In the genomic region with DNA sequence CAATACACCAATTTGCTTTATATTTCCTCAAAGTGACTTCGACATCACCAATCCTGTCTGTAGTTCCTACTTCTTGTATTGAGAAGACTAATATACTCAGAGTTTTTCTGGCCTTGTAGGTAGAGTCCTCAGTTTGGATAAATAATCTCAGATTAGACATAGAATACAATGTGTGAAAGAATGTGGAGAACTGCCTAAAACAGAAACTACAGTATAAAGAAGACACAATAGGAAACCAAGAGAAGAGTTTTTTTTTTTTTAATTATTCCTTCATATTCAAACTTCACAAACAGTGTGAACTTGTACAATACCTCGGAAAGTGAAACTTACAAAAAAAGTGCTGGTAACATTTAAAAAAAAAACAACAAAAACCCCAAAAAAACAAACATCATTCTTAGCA, we compare ENCODE assay signal across 17 cellular contexts. TPM values are rescaled to one million over a fixed set of nuclear protein-coding genes. Genes with fewer than 3 reads are reported as not detected.
A peak's percentile ranks its signal among the peaks of the same experiment; 100 is the strongest.
DNase-seq lines count a peak whose midpoint lies in the region; ATAC-seq and TF ChIP-seq lines count a peak whose summit lies in the region.
"Had no signal": no experiment of that assay in that cellular context is flagged by ENCODE, and none has a peak within 500 bp of the region (broad histone marks: within the 10 kb centered on the region; RNA-seq: fewer than 3 reads in every experiment).

No MANE protein-coding gene starts in this region.

- H3K27ac Mint-ChIP-seq in activated T-cell treated with anti-CD3 and anti-CD28 coated beads, Interleukin-2, amount 50 U/mL, for 24 hours: peak overlapping the region; percentile 88
- H3K27ac Mint-ChIP-seq in T-cell: peak overlapping the region; percentile 61 to 72
- peak overlapping the region; percentile 22 for H3K27ac Mint-ChIP-seq in activated naive CD8-positive, alpha-beta T cell treated with anti-CD3 and anti-CD28 coated beads, Interleukin-2, amount 10 ng/mL, durations not matched to agents 7 days and 5 days
- H3K27ac Mint-ChIP-seq in stimulated activated effector memory CD8-positive, alpha-beta T cell treated with anti-CD3 and anti-CD28 coated beads, Interleukin-12 subunit alpha, Interleukin-12 subunit beta, amount 100 ng/mL, for 72 hours: peak overlapping the region; percentile 64

- no peaks in the 10 kb centered on the region for H3K27me3 ChIP-seq in upper lobe of left lung
- H3K27me3 ChIP-seq: BLaER1 treated with 17β-estradiol and CSF1 and Interleukin-3, amounts not matched to agents 10 nM and 100 nM had no signal

- no peak for DNase-seq in activated T-cell treated with anti-CD3 and anti-CD28 coated beads, Interleukin-2, amount 50 U/mL, for 24 hours
- no peak for DNase-seq in activated T-cell treated with anti-CD3 and anti-CD28 coated beads, Interleukin-2, amount 50 U/mL, for 4 hours
- DNase-seq in T-cell: no peak
- DNase-seq in activated naive CD8-positive, alpha-beta T cell treated with anti-CD3 and anti-CD28 coated beads, Interleukin-2, amount 10 ng/mL, durations not matched to agents 7 days and 5 days: no peak
- no peak for DNase-seq in stimulated activated effector memory CD8-positive, alpha-beta T cell treated with anti-CD3 and anti-CD28 coated beads, Interleukin-12 subunit alpha, Interleukin-12 subunit beta, amount 100 ng/mL, for 72 hours (ENCODE audit: low spot score in 2 of 2)
- no peak for DNase-seq in upper lobe of left lung
- DNase-seq in G401 (ENCODE audit: low spot score): no peak
- DNase-seq in NCI-H1694 treated with DMSO at 0.1 percent for 48 hours (lab: John Stamatoyannopoulos, UW): no peak
- DNase-seq: COR-L47, NCI-H1105 treated with DMSO at 0.1 percent for 48 hours, NCI-H187, NCI-H526 treated with DMSO at 0.1 percent for 48 hours had no signal

- ATAC-seq in activated T-cell treated with anti-CD3 and anti-CD28 coated beads, Interleukin-2, amount 50 U/mL, for 4 hours: no peak
- ATAC-seq in T-cell (replicated peaks in 1 of 4) (no peak), upper lobe of left lung (ENCODE audit: low FRiP score in 2 of 2) (no peak)
- ATAC-seq in activated naive CD8-positive, alpha-beta T cell treated with anti-CD3 and anti-CD28 coated beads, Interleukin-2, amount 10 ng/mL, durations not matched to agents 7 days and 5 days (ENCODE audit: low read depth): no peak
- ATAC-seq in stimulated activated effector memory CD8-positive, alpha-beta T cell treated with anti-CD3 and anti-CD28 coated beads, Interleukin-12 subunit alpha, Interleukin-12 subunit beta, amount 100 ng/mL, for 72 hours: no peak
- ATAC-seq: A549 had no signal

- peaks cover 87% of the 10 kb centered on the region for H3K4me1 Mint-ChIP-seq in activated T-cell treated with anti-CD3 and anti-CD28 coated beads, Interleukin-2, amount 50 U/mL, for 24 hours (ENCODE audit: low read depth)
- H3K4me1 Mint-ChIP-seq in activated T-cell treated with anti-CD3 and anti-CD28 coated beads, Interleukin-2, amount 50 U/mL, for 4 hours (ENCODE audit: low read depth): peaks cover 73% of the 10 kb centered on the region
- peaks cover 47 to 70% (median 67%) of the 10 kb centered on the region in 3 donors for H3K4me1 Mint-ChIP-seq in T-cell
- peaks cover 22% of the 10 kb centered on the region for H3K4me1 Mint-ChIP-seq in activated naive CD8-positive, alpha-beta T cell treated with anti-CD3 and anti-CD28 coated beads, Interleukin-2, amount 10 ng/mL, durations not matched to agents 7 days and 5 days
- H3K4me1 Mint-ChIP-seq in stimulated activated effector memory CD8-positive, alpha-beta T cell treated with anti-CD3 and anti-CD28 coated beads, Interleukin-12 subunit alpha, Interleukin-12 subunit beta, amount 100 ng/mL, for 72 hours: peaks cover 73% of the 10 kb centered on the region

- no peak for TF ChIP-seq EP300 in upper lobe of left lung (IDR thresholded peaks at IDR 0.05)

- in situ Hi-C loops in G401 (cut with HindIII; ENCODE audit: low sequenced_read_pairs): no loop called here

- H3K36me3 ChIP-seq in upper lobe of left lung: no peaks in the 10 kb centered on the region
- H3K36me3 ChIP-seq: BLaER1 treated with 17β-estradiol and CSF1 and Interleukin-3, amounts not matched to agents 10 nM and 100 nM had no signal

- no peak for TF ChIP-seq POLR2A in upper lobe of left lung (IDR thresholded peaks at IDR 0.05)

- H3K4me1 ChIP-seq in upper lobe of left lung: peaks cover 0 to 2% (median 0%) of the 10 kb centered on the region in 4 donors

- no peak for TF ChIP-seq CTCF in upper lobe of left lung (IDR thresholded peaks at IDR 0.05)

- no peaks in the 10 kb centered on the region for H3K9me3 ChIP-seq in upper lobe of left lung
- H3K9me3 ChIP-seq: A549; BLaER1 treated with 17β-estradiol and CSF1 and Interleukin-3, amounts not matched to agents 10 nM and 100 nM had no signal

- CTCF ChIA-PET in T-cell (lab: Charles Lee): no interaction called here

- POLR2A ChIA-PET in T-cell (lab: Charles Lee): interaction anchor here in 1 of 2 donors (0.6 kb wide), 1 partner anchor 587 kb away, joined by 3 read pairs; no protein-coding TSS in a partner anchor
- POLR2A ChIA-PET in activated naive CD8-positive, alpha-beta T cell treated with anti-CD3 and anti-CD28 coated beads, Interleukin-2, amount 10 ng/mL, durations not matched to agents 7 days and 5 days (lab: Charles Lee): no interaction called here

- no peaks in the 10 kb centered on the region for H3K27me3 Mint-ChIP-seq in activated T-cell treated with anti-CD3 and anti-CD28 coated beads, Interleukin-2, amount 50 U/mL, for 24 hours
- no peaks in the 10 kb centered on the region for H3K27me3 Mint-ChIP-seq in activated T-cell treated with anti-CD3 and anti-CD28 coated beads, Interleukin-2, amount 50 U/mL, for 4 hours (ENCODE audit: low read depth)
- H3K27me3 Mint-ChIP-seq in T-cell: no peaks in the 10 kb centered on the region
- no peaks in the 10 kb centered on the region for H3K27me3 Mint-ChIP-seq in activated naive CD8-positive, alpha-beta T cell treated with anti-CD3 and anti-CD28 coated beads, Interleukin-2, amount 10 ng/mL, durations not matched to agents 7 days and 5 days

- H3K27ac ChIP-seq in upper lobe of left lung: no peak overlapping the region
- H3K27ac ChIP-seq: A549; BLaER1 treated with 17β-estradiol and CSF1 and Interleukin-3, amounts not matched to agents 10 nM and 100 nM had no signal

- WGBS in upper lobe of left lung, 2 donors: 91 to 94% methylated on average over 2 of the region's 2 CpGs

- H3K4me3 Mint-ChIP-seq in activated T-cell treated with anti-CD3 and anti-CD28 coated beads, Interleukin-2, amount 50 U/mL, for 24 hours: no peak overlapping the region
- no peak overlapping the region for H3K4me3 Mint-ChIP-seq in activated T-cell treated with anti-CD3 and anti-CD28 coated beads, Interleukin-2, amount 50 U/mL, for 4 hours
- no peak overlapping the region for H3K4me3 Mint-ChIP-seq in T-cell
- H3K4me3 Mint-ChIP-seq in activated naive CD8-positive, alpha-beta T cell treated with anti-CD3 and anti-CD28 coated beads, Interleukin-2, amount 10 ng/mL, durations not matched to agents 7 days and 5 days: no peak overlapping the region
- peak overlapping the region; percentile 3 for H3K4me3 Mint-ChIP-seq in stimulated activated effector memory CD8-positive, alpha-beta T cell treated with anti-CD3 and anti-CD28 coated beads, Interleukin-12 subunit alpha, Interleukin-12 subunit beta, amount 100 ng/mL, for 72 hours

- H3K36me3 Mint-ChIP-seq in activated T-cell treated with anti-CD3 and anti-CD28 coated beads, Interleukin-2, amount 50 U/mL, for 24 hours (ENCODE audit: low read depth): peaks cover 31% of the 10 kb centered on the region
- peaks cover 7% of the 10 kb centered on the region for H3K36me3 Mint-ChIP-seq in activated T-cell treated with anti-CD3 and anti-CD28 coated beads, Interleukin-2, amount 50 U/mL, for 4 hours (ENCODE audit: insufficient read depth)
- peaks cover 21% of the 10 kb centered on the region for H3K36me3 Mint-ChIP-seq in T-cell
- H3K36me3 Mint-ChIP-seq in activated naive CD8-positive, alpha-beta T cell treated with anti-CD3 and anti-CD28 coated beads, Interleukin-2, amount 10 ng/mL, durations not matched to agents 7 days and 5 days: peaks cover 2% of the 10 kb centered on the region
- H3K36me3 Mint-ChIP-seq in stimulated activated effector memory CD8-positive, alpha-beta T cell treated with anti-CD3 and anti-CD28 coated beads, Interleukin-12 subunit alpha, Interleukin-12 subunit beta, amount 100 ng/mL, for 72 hours: peaks cover 40% of the 10 kb centered on the region

- H3K4me3 ChIP-seq in upper lobe of left lung: no peak overlapping the region
- H3K4me3 ChIP-seq: A549; BLaER1 treated with 17β-estradiol and CSF1 and Interleukin-3, amounts not matched to agents 10 nM and 100 nM had no signal

- H3K9me3 Mint-ChIP-seq in activated T-cell treated with anti-CD3 and anti-CD28 coated beads, Interleukin-2, amount 50 U/mL, for 24 hours: peaks cover 2% of the 10 kb centered on the region
- H3K9me3 Mint-ChIP-seq in activated T-cell treated with anti-CD3 and anti-CD28 coated beads, Interleukin-2, amount 50 U/mL, for 4 hours: no peaks in the 10 kb centered on the region
- no peaks in the 10 kb centered on the region for H3K9me3 Mint-ChIP-seq in T-cell
- no peaks in the 10 kb centered on the region for H3K9me3 Mint-ChIP-seq in activated naive CD8-positive, alpha-beta T cell treated with anti-CD3 and anti-CD28 coated beads, Interleukin-2, amount 10 ng/mL, durations not matched to agents 7 days and 5 days
- no peaks in the 10 kb centered on the region for H3K9me3 Mint-ChIP-seq in stimulated activated effector memory CD8-positive, alpha-beta T cell treated with anti-CD3 and anti-CD28 coated beads, Interleukin-12 subunit alpha, Interleukin-12 subunit beta, amount 100 ng/mL, for 72 hours

RNA-seq across cellular contexts. Expression of a gene that starts 20.4 kb away (rescaled TPM):
- 10 to 100 TPM; 16.7 to 22.6 (median 20.9) TPM for total RNA-seq in activated T-cell treated with anti-CD3 and anti-CD28 coated beads, Interleukin-2, amount 50 U/mL, for 4 hours
- total RNA-seq in T-cell (10 to 100 TPM; 21.2 to 48.1 (median 39.9) TPM), upper lobe of left lung (1 to 10 TPM in 3 of 6 donors, under 1 TPM in 2, not detected in 1; 0.69 to 1.6 (median 1.0) TPM)
- total RNA-seq in activated naive CD8-positive, alpha-beta T cell treated with anti-CD3 and anti-CD28 coated beads, Interleukin-2, amount 10 ng/mL, durations not matched to agents 7 days and 5 days: 10 to 100 TPM; 35.5 to 42.4 TPM
- not detected in 2 replicates for total RNA-seq in G401 (2014; rRNA removed; shearing (Covaris generic))
- total RNA-seq: Daoy, H1, RPMI7951 had no signal

Comparison
In these comparisons a context has a peak if more than half of its experiments do, and no peak if none do; other contexts are left out.
1. H3K27ac Mint-ChIP-seq: peak in every context shown above with its lines; median percentile 88 in activated T-cell treated with anti-CD3 and anti-CD28 coated beads, Interleukin-2, amount 50 U/mL, for 24 hours; 66 in T-cell; 64 in stimulated activated effector memory CD8-positive, alpha-beta T cell treated with anti-CD3 and anti-CD28 coated beads, Interleukin-12 subunit alpha, Interleukin-12 subunit beta, amount 100 ng/mL, for 72 hours; 22 in activated naive CD8-positive, alpha-beta T cell treated with anti-CD3 and anti-CD28 coated beads, Interleukin-2, amount 10 ng/mL, durations not matched to agents 7 days and 5 days.
2. RNA of a gene that starts 20.4 kb away (total RNA-seq): 35.5 to 42.4 TPM in activated naive CD8-positive, alpha-beta T cell treated with anti-CD3 and anti-CD28 coated beads, Interleukin-2, amount 10 ng/mL, durations not matched to agents 7 days and 5 days, 21.2 to 48.1 TPM in T-cell and 16.7 to 22.6 TPM in activated T-cell treated with anti-CD3 and anti-CD28 coated beads, Interleukin-2, amount 50 U/mL, for 4 hours; 0.69 to 1.6 TPM in upper lobe of left lung and not detected in G401; every median in the first group is over 4 times any median in the second.